20 cellular contexts compared by ENCODE assay signal in genomic region chr2:7962191-7962590, GRCh38.
A peak's percentile ranks its signal among the peaks of the same experiment; 100 is the strongest.
DNase-seq lines count a peak whose midpoint lies in the region; ATAC-seq and TF ChIP-seq lines count a peak whose summit lies in the region.
"Had no signal": no experiment of that assay in that cellular context is flagged by ENCODE, and none has a peak within 500 bp of the region (broad histone marks: within the 10 kb centered on the region; RNA-seq: fewer than 3 reads in every experiment).

No MANE protein-coding gene starts in this region.

- H3K9me3 Mint-ChIP-seq in neural crest cell = no peaks in the 10 kb centered on the region
- H3K9me3 Mint-ChIP-seq: CD4-positive, alpha-beta T cell had no signal

- no peak overlapping the region for H3K4me3 ChIP-seq in smooth muscle cell
- H3K4me3 ChIP-seq: PC-9, SJCRH30 had no signal

- no peaks in the 10 kb centered on the region for H3F3A ChIP-seq in smooth muscle cell (ENCODE audit: low read depth)

- H3K79me2 ChIP-seq in smooth muscle cell (ENCODE audit: low read depth) = no peaks in the 10 kb centered on the region

- no peak overlapping the region for H3K27ac ChIP-seq in smooth muscle cell (ENCODE audit: low read depth)
- H3K27ac ChIP-seq: HL-60, PC-9, SJCRH30 had no signal

- no peak overlapping the region for H2AFZ ChIP-seq in smooth muscle cell (ENCODE audit: low read depth)
- H2AFZ ChIP-seq: PC-9 had no signal

- H3K9ac ChIP-seq in smooth muscle cell (ENCODE audit: low read depth) = no peak overlapping the region

- no peaks in the 10 kb centered on the region for H3K27me3 ChIP-seq in smooth muscle cell (ENCODE audit: low read depth)
- H3K27me3 ChIP-seq: BE2C had no signal

- H3K9me3 ChIP-seq in T-helper 17 cell (ENCODE audit: control insufficient read depth, low read length, poor library complexity, severe bottlenecking) (no peaks in the 10 kb centered on the region), smooth muscle cell (replicated peaks; ENCODE audit: low read depth) (no peaks in the 10 kb centered on the region)
- H3K9me3 ChIP-seq: BE2C, SJCRH30 had no signal

- H4K20me1 ChIP-seq in smooth muscle cell (ENCODE audit: low read depth) = no peaks in the 10 kb centered on the region

- no peak for TF ChIP-seq CTCF in neural crest cell (conservative IDR thresholded peaks at IDR 0.05)
- no peak for TF ChIP-seq CTCF in smooth muscle cell (IDR thresholded peaks at IDR 0.05; ENCODE audit: borderline replicate concordance, insufficient read depth, poor library complexity, severe bottlenecking)

- H3K36me3 Mint-ChIP-seq in T-helper 17 cell (ENCODE audit: low read depth) = no peaks in the 10 kb centered on the region
- no peaks in the 10 kb centered on the region for H3K36me3 Mint-ChIP-seq in neural crest cell (ENCODE audit: low read depth)

- H3K27me3 Mint-ChIP-seq in T-helper 17 cell (no peaks in the 10 kb centered on the region), neural crest cell (ENCODE audit: low read depth) (no peaks in the 10 kb centered on the region)
- H3K27me3 Mint-ChIP-seq: CD4-positive, alpha-beta T cell had no signal

- ATAC-seq in T-helper 17 cell = no peak
- ATAC-seq: HCT116 had no signal

- H3K4me1 Mint-ChIP-seq in T-helper 17 cell (peaks cover 5% of the 10 kb centered on the region), neural crest cell (no peaks in the 10 kb centered on the region)

- no peaks in the 10 kb centered on the region for H3K4me1 ChIP-seq in smooth muscle cell (ENCODE audit: low read depth)
- H3K4me1 ChIP-seq: BE2C, SJCRH30 had no signal

- no peaks in the 10 kb centered on the region for H3K36me3 ChIP-seq in smooth muscle cell (ENCODE audit: low read depth)
- H3K36me3 ChIP-seq: BE2C, SJCRH30 had no signal

- H3K4me2 ChIP-seq in smooth muscle cell = no peak overlapping the region
- H3K4me2 ChIP-seq: PC-9 had no signal

- 83% methylated on average over 3 of the region's 3 CpGs for WGBS in smooth muscle cell (ENCODE audit: low lambda C conversion rate)

- peak; percentile 61 for DNase-seq in NCI-H2107 treated with DMSO at 0.1 percent for 48 hours (lab: John Stamatoyannopoulos, UW; ENCODE audit: unreplicated experiment)
- no peak for DNase-seq in NCI-H2107 (lab: John Stamatoyannopoulos, UW)
- DNase-seq in NCI-H146 (lab: John Stamatoyannopoulos, UW) = peak; percentile 57
- DNase-seq in T-helper 17 cell = no peak
- DNase-seq in neural crest cell (ENCODE audit: low read depth, low spot score) = no peak
- DNase-seq in G401 (ENCODE audit: low spot score) = no peak
- DNase-seq in D341Med (ENCODE audit: low spot score) = no peak
- DNase-seq in smooth muscle cell (lab: John Stamatoyannopoulos, UW; ENCODE audit: unreplicated experiment) = no peak
- DNase-seq: 8988T; BE2C; CD4-positive, alpha-beta T cell; EL; NCI-H1105 treated with DMSO at 0.1 percent for 48 hours; NCI-H187 treated with DMSO at 0.1 percent for 48 hours; NCI-H2227 treated with DMSO at 0.1 percent for 48 hours; NCI-H82; PC-9; SJCRH30 had no signal

- no peak overlapping the region for H3K4me3 Mint-ChIP-seq in T-helper 17 cell
- H3K4me3 Mint-ChIP-seq in neural crest cell = no peak overlapping the region
- H3K4me3 Mint-ChIP-seq: CD4-positive, alpha-beta T cell had no signal

- in situ Hi-C loops in G401 (cut with HindIII; ENCODE audit: low sequenced_read_pairs) = no loop called here

- H3K27ac Mint-ChIP-seq in T-helper 17 cell (peak overlapping the region; percentile 32), neural crest cell (ENCODE audit: unreplicated experiment) (peak overlapping the region; percentile 14)
- H3K27ac Mint-ChIP-seq: CD4-positive, alpha-beta T cell had no signal

Comparison
In these comparisons a context has a peak if more than half of its experiments do, and no peak if none do; other contexts are left out.
1. DNase-seq: peak in NCI-H2107 treated with DMSO at 0.1 percent for 48 hours (single experiment) and NCI-H146 (single experiment); none in NCI-H2107 (single experiment), T-helper 17 cell (0 of 3), neural crest cell (single experiment), G401 (single experiment), D341Med (single experiment) and smooth muscle cell (single experiment).